ENCODE assay signal across 11 cellular contexts in the genomic region with DNA sequence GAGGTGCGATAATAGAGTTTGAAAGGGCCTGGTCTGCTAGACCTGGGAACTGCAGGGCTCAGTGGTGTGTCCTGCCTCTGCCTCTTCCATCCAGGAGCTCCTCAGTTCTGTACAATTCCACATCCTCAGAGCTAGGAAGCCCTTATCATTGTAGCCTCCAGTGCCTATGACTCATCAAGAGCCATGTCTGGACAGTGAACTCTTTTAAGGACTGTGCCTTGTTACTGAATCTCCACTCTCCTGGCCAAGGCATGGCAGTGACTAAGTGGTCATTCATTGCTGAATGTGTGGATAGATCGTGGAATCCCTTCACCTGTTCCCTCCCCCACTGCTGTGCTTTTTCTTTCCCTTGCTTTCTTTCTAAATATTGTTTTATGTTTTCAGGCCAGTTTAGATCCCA. TPM values are rescaled to one million over a fixed set of nuclear protein-coding genes. Genes with fewer than 3 reads are reported as not detected.
A peak's percentile ranks its signal among the peaks of the same experiment; 100 is the strongest.
DNase-seq lines count a peak whose midpoint lies in the region; ATAC-seq, FAIRE-seq and TF ChIP-seq lines count a peak whose summit lies in the region.
"Had no signal": no experiment of that assay in that cellular context is flagged by ENCODE, and none has a peak within 500 bp of the region (broad histone marks: within the 10 kb centered on the region; RNA-seq: fewer than 3 reads in every experiment).

No MANE protein-coding gene starts in this region.

- dilution Hi-C loops in IMR-90 (cut with HindIII; ENCODE audit: low sequenced_read_pairs, unreplicated experiment) = no loop called here

- intact Hi-C loops in IMR-90 (cut with micrococcal nuclease) = no loop called here

- H3K4me1 Mint-ChIP-seq in chondrocyte (ENCODE audit: low read depth) = peaks cover 54% of the 10 kb centered on the region
- peaks cover 13% of the 10 kb centered on the region for H3K4me1 Mint-ChIP-seq in T-helper 17 cell

- DNase-seq in A549 (ENCODE audit: low read depth in 1 of 2, low spot score in 1 of 2) = peak; percentile 31 to 69
- DNase-seq in IMR-90 = peak; percentile 85
- no peak for DNase-seq in chondrocyte (ENCODE audit: low spot score)
- DNase-seq in kidney epithelial cell (ENCODE audit: low read depth) = peak; percentile 77
- DNase-seq in DMS79 (lab: John Stamatoyannopoulos, UW) = no peak
- DNase-seq in T-helper 17 cell = no peak
- no peak for DNase-seq in activated T-cell treated with anti-CD3 and anti-CD28 coated beads, Interleukin-2, amount 50 U/mL, for 1 hour
- DNase-seq: NCI-H187, SHP77 had no signal

- 0 out of 2 replicates have a peak overlapping the region, but pooled peaks have one; percentile 13 for H3K4ac ChIP-seq in IMR-90 (ENCODE audit: low read depth, low read length)

- H3K4me3 ChIP-seq in A549 = no peak overlapping the region
- no peak overlapping the region for H3K4me3 ChIP-seq in IMR-90 (ENCODE audit: insufficient read depth, low read depth, low read length)
- no peak overlapping the region for H3K4me3 ChIP-seq in kidney epithelial cell (ENCODE audit: low read depth, low read length)

- in situ Hi-C loops in IMR-90 (cut with MboI; ENCODE audit: low sequenced_read_pairs) = no loop called here

- H3K9me3 Mint-ChIP-seq in chondrocyte (ENCODE audit: low read depth) = no peaks in the 10 kb centered on the region
- H3K9me3 Mint-ChIP-seq: activated CD8-positive, alpha-beta T cell treated with anti-CD3 and anti-CD28 coated beads for 36 hours had no signal

- FAIRE-seq in A549 (lab: Jason Lieb, UNC) = no peak

- H2AFZ ChIP-seq in IMR-90 (replicated peaks; ENCODE audit: low read length, poor library complexity) = peak overlapping the region; percentile 55

- H3K4me1 ChIP-seq in A549 = peaks cover 51% of the 10 kb centered on the region
- H3K4me1 ChIP-seq in IMR-90 (ENCODE audit: control insufficient read depth, insufficient read depth, low read length) = peaks cover 9% of the 10 kb centered on the region

- 45% methylated on average over 2 of the region's 2 CpGs for WGBS in A549 (ENCODE audit: missing lambda C conversion rate)
- WGBS in IMR-90 (ENCODE audit: extremely low coverage in 2 of 2, insufficient read length in 1 of 2), 2 experiments = 0% methylated on average over 1 of the region's 2 CpGs; no CpG with 5 or more reads in 1 of the 2 experiments

- no peaks in the 10 kb centered on the region for H3K27me3 Mint-ChIP-seq in chondrocyte (ENCODE audit: low read depth)
- peaks cover 22% of the 10 kb centered on the region for H3K27me3 Mint-ChIP-seq in T-helper 17 cell

- no peak overlapping the region for H2BK20ac ChIP-seq in IMR-90 (ENCODE audit: low read depth, low read length)

- H3K27me3 ChIP-seq in IMR-90 (ENCODE audit: control insufficient read depth, insufficient read depth, low read length) = peaks cover 21% of the 10 kb centered on the region
- no peaks in the 10 kb centered on the region for H3K27me3 ChIP-seq in kidney epithelial cell (ENCODE audit: control insufficient read depth, insufficient read depth, low read length)

- no peak for TF ChIP-seq EP300 in A549 (IDR thresholded peaks at IDR 0.05)

- no peak overlapping the region for H4K8ac ChIP-seq in IMR-90 (ENCODE audit: low read depth in 2 of 2, low read length in 2 of 2)

- H3K56ac ChIP-seq in IMR-90 (ENCODE audit: extremely low read depth, insufficient read depth, low read length) = no peak overlapping the region

- no peak for TF ChIP-seq POLR2A in A549 (IDR thresholded peaks at IDR 0.05; ENCODE audit: low read length)
- no peak for TF ChIP-seq POLR2A in IMR-90 (IDR thresholded peaks at IDR 0.05; ENCODE audit: low read depth, low read length)

- H3K4me2 ChIP-seq in A549 (peak overlapping the region; percentile 60), IMR-90 (ENCODE audit: low read depth, low read length) (no peak overlapping the region)

- H4K91ac ChIP-seq in IMR-90 (ENCODE audit: insufficient read depth, low read depth, low read length) = no peak overlapping the region

- peaks cover 10% of the 10 kb centered on the region for H3K36me3 Mint-ChIP-seq in chondrocyte (ENCODE audit: low read depth)
- no peaks in the 10 kb centered on the region for H3K36me3 Mint-ChIP-seq in T-helper 17 cell (ENCODE audit: low read depth)

- H3K18ac ChIP-seq in IMR-90 (ENCODE audit: low read depth, low read length) = no peak overlapping the region

- H2BK5ac ChIP-seq in IMR-90 (ENCODE audit: low read depth, low read length, poor library complexity, severe bottlenecking) = no peak overlapping the region

- no peaks in the 10 kb centered on the region for H4K20me1 ChIP-seq in IMR-90 (ENCODE audit: insufficient read depth, low read length)

- peak overlapping the region; percentile 37 for H2AK9ac ChIP-seq in IMR-90 (replicated peaks; ENCODE audit: low read depth, low read length, poor library complexity)

- no peak overlapping the region for H3K23ac ChIP-seq in IMR-90 (ENCODE audit: low read depth, low read length)

- ATAC-seq in A549 (peak; percentile 44 to 66; a peak in 5 of 6 replicates), IMR-90 (ENCODE audit: low read depth) (peak; percentile 76), HG03342 (IDR thresholded peaks at IDR 0.05; ENCODE audit: unreplicated experiment) (no peak), T-helper 17 cell (no peak)

- H4K5ac ChIP-seq in IMR-90 (ENCODE audit: low read depth, low read length) = no peak overlapping the region

- peaks cover 6% of the 10 kb centered on the region for H3K9me1 ChIP-seq in IMR-90 (ENCODE audit: insufficient read depth, low read length)

- CTCF ChIA-PET in A549 (lab: Yijun Ruan, JAX) (interaction anchor here (0.6 to 36.8 kb wide), 5 partner anchors 11 to 26 kb away, joined by 3 to 976 read pairs (median 4); no protein-coding TSS in a partner anchor), IMR-90 (lab: Yijun Ruan, JAX) (interaction anchor here (1.7 to 1.8 kb wide), 2 partner anchors 20 kb away, joined by 5 to 6 read pairs; no protein-coding TSS in a partner anchor)

- no peak overlapping the region; the same call in 1 of the 2 replicates for H2BK120ac ChIP-seq in IMR-90 (ENCODE audit: low read depth, low read length)

- H3K9ac ChIP-seq in IMR-90 (ENCODE audit: low read depth, low read length) = no peak overlapping the region

- H3K36me3 ChIP-seq in IMR-90 (ENCODE audit: control insufficient read depth, insufficient read depth, low read length) (no peaks in the 10 kb centered on the region), kidney epithelial cell (ENCODE audit: control insufficient read depth, insufficient read depth, low read length) (no peaks in the 10 kb centered on the region)

- no TSS peak for BruUV-seq in IMR-90 (replicated peaks; lab: Mats Ljungman, UMichigan)

- H3K27ac Mint-ChIP-seq in chondrocyte (ENCODE audit: unreplicated experiment) (peak overlapping the region; percentile 42), T-helper 17 cell (no peak overlapping the region)
- H3K27ac Mint-ChIP-seq: activated CD8-positive, alpha-beta T cell treated with anti-CD3 and anti-CD28 coated beads for 36 hours had no signal

- H3K9me3 ChIP-seq in A549 (no peaks in the 10 kb centered on the region), IMR-90 (ENCODE audit: control insufficient read depth, insufficient read depth, low read length) (no peaks in the 10 kb centered on the region), T-helper 17 cell (ENCODE audit: control insufficient read depth, low read length, poor library complexity, severe bottlenecking) (no peaks in the 10 kb centered on the region)

- POLR2A ChIA-PET in A549 (lab: Yijun Ruan, JAX) (no interaction called here), IMR-90 (lab: Charles Lee; ENCODE audit: unreplicated experiment) (interaction anchor here (0.5 kb wide), 1 partner anchor 118 kb away, joined by 3 read pairs; no protein-coding TSS in a partner anchor)

- no peaks in the 10 kb centered on the region for H3K79me1 ChIP-seq in IMR-90 (ENCODE audit: low read depth in 1 of 2, low read length in 2 of 2)

- H3K14ac ChIP-seq in IMR-90 (replicated peaks; ENCODE audit: low read depth, low read length) = 0 out of 2 replicates have a peak overlapping the region, but pooled peaks have one; percentile 33

- no peak overlapping the region; the same call in 1 of the 2 replicates for H2AK5ac ChIP-seq in IMR-90 (ENCODE audit: low read depth, low read length)

- TF ChIP-seq CTCF in A549 (IDR thresholded peaks at IDR 0.05) (no peak), IMR-90 (conservative IDR thresholded peaks at IDR 0.05; ENCODE audit: low read depth, low read length) (no peak), chondrocyte (IDR thresholded peaks at IDR 0.05) (no peak), kidney epithelial cell (IDR thresholded peaks at IDR 0.05; ENCODE audit: insufficient read depth, low read length, poor library complexity, severe bottlenecking) (no peak)

- TF ChIP-seq RAD21 in A549 (conservative IDR thresholded peaks at IDR 0.05 in 1 of 2, IDR thresholded peaks at IDR 0.05 in 1 of 2) (no peak), IMR-90 (IDR thresholded peaks at IDR 0.05; ENCODE audit: low read length) (no peak)

- H3K4me3 Mint-ChIP-seq in chondrocyte (ENCODE audit: unreplicated experiment) (no peak overlapping the region), T-helper 17 cell (no peak overlapping the region)
- H3K4me3 Mint-ChIP-seq: activated CD8-positive, alpha-beta T cell treated with anti-CD3 and anti-CD28 coated beads for 36 hours had no signal

- H3K27ac ChIP-seq in A549 (peak overlapping the region; percentile 74 to 92), IMR-90 (ENCODE audit: insufficient read depth, low read length) (no peak overlapping the region)

- H2BK15ac ChIP-seq in IMR-90 (ENCODE audit: low read depth, low read length) = no peak overlapping the region; the same call in 2 of the 3 replicates

TF ChIP-seq in A549, 52 proteins besides CTCF, POLR2A, EP300 and RAD21 (continues in another document):
- TF ChIP-seq RCOR1 (IDR thresholded peaks at IDR 0.05; ENCODE audit: low read depth, low read length) = no peak
- TF ChIP-seq HEYL (CRISPR knock-in tag; IDR thresholded peaks at IDR 0.05) = no peak
- TF ChIP-seq GATA3 (IDR thresholded peaks at IDR 0.05; ENCODE audit: borderline replicate concordance) = no peak
- TF ChIP-seq TP53 (CRISPR knock-in tag; IDR thresholded peaks at IDR 0.05) = no peak

TF ChIP-seq in IMR-90, 13 proteins besides CTCF, POLR2A, EP300 and RAD21 (continues in another document):
- TF ChIP-seq MAFK (IDR thresholded peaks at IDR 0.05; ENCODE audit: low read depth, low read length) (no peak), BHLHE40 (IDR thresholded peaks at IDR 0.05; ENCODE audit: low read depth, low read length) (peak; percentile 40; the same call in 1 of the 2 replicates), RCOR1 (IDR thresholded peaks at IDR 0.05; ENCODE audit: insufficient replicate concordance, low read length) (no peak)

RNA-seq across cellular contexts. Expression of gene TIMP4, which starts 2.9 kb away (rescaled TPM):
- polyA plus RNA-seq in A549 (2011; rRNA removed) (16.0 and 21.2 TPM in 2 replicates), A549 (2017; fragmentation: RNase III; extraction: RNeasy Plus Mini Kit Qiagen cat#74134 plus additional on column Dnase treatment) (13.1 to 18.5 TPM (median 15.7 TPM) in 3 replicates), IMR-90 (2012; rRNA removed) (0.39 and 0.40 TPM in 2 replicates)
- 6.5 and 8.5 TPM in 2 replicates for polyA plus RNA-seq in A549 (2012; cell fraction: cytosol; rRNA removed)
- 4.6 and 6.0 TPM in 2 replicates for polyA plus RNA-seq in A549 (2012; cell fraction: nucleus; rRNA removed)
- polyA minus RNA-seq in A549 (2011; rRNA and poly(A)+ RNA removed) = 27.4 and 28.2 TPM in 2 replicates
- total RNA-seq in IMR-90 (2012; rRNA removed) (0.54 and 0.56 TPM in 2 replicates), chondrocyte (31.3 to 41.6 TPM (median 31.9 TPM) in 3 replicates), kidney epithelial cell (1.1 and 2.8 TPM in 2 replicates), T-helper 17 cell (not detected)
- polyA plus RNA-seq in IMR-90 (2012; cell fraction: cytosol; rRNA removed) = 0.57 and 0.80 TPM in 2 replicates
- polyA plus RNA-seq in IMR-90 (2012; cell fraction: nucleus; rRNA removed; ENCODE audit: low replicate concordance) = 0.13 and 0.16 TPM in 2 replicates
- total RNA-seq: activated CD8-positive, alpha-beta T cell treated with anti-CD3 and anti-CD28 coated beads for 36 hours had no signal

Comparison
In these comparisons a context has a peak if more than half of its experiments do, and no peak if none do; other contexts are left out.
1. ATAC-seq: peak in A549 (2 of 2) and IMR-90 (single experiment); none in HG03342 (single experiment) and T-helper 17 cell (single experiment).
2. DNase-seq: peak in A549 (2 of 2), IMR-90 (single experiment) and kidney epithelial cell (single experiment); none in chondrocyte (single experiment), DMS79 (single experiment), T-helper 17 cell (0 of 3) and activated T-cell treated with anti-CD3 and anti-CD28 coated beads, Interleukin-2, amount 50 U/mL, for 1 hour (single experiment).